In the genomic region with DNA sequence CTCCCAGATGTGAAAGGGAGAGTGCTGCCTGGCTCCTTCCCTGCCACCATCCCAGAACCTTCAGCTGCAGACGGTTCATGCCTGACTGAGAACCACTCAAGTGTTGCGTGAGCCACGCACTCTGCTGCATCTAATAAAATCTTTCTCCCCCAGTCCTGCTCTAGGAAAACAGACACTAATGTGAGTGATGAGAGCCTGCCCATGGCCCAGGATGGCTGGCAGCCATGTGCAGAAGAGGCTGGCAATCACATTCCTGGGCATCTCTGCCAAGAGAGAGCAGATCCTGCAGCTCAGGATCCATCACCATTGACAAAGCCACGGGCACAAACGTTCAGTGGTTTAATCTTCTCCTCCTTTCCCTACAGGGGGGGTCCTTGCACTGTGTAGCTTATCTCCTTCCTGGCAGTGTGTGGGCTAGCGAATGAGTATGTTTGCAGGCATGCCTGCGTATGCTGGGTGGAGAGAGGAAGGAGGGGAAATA, we compare ENCODE assay signal across 9 cellular contexts.
DNase-seq lines count a peak whose midpoint lies in the region; ATAC-seq, FAIRE-seq and TF ChIP-seq lines count a peak whose summit lies in the region.
"Had no signal": no experiment of that assay in that cellular context is flagged by ENCODE, and none has a peak within 500 bp of the region (broad histone marks: within the 10 kb centered on the region; RNA-seq: fewer than 3 reads in every experiment).

No MANE protein-coding gene starts in this region.

- no peaks in the 10 kb centered on the region for H3K79me2 ChIP-seq in OCI-LY7 (ENCODE audit: insufficient read depth, low read depth, low read length)

- H3K9me2 ChIP-seq in OCI-LY7 (ENCODE audit: insufficient read depth, low read length): no peaks in the 10 kb centered on the region

- H3K27ac ChIP-seq in A549: no peak overlapping the region
- no peak overlapping the region for H3K27ac ChIP-seq in OCI-LY7 (ENCODE audit: low read depth, low read length, poor library complexity, severe bottlenecking)

- no peak for TF ChIP-seq CTCF in A549 (IDR thresholded peaks at IDR 0.05)
- peak; percentile 56 for TF ChIP-seq CTCF in WI38 (IDR thresholded peaks at IDR 0.05; ENCODE audit: low read depth, low read length)
- no peak for TF ChIP-seq CTCF in OCI-LY7 (conservative IDR thresholded peaks at IDR 0.05; ENCODE audit: low read length)

- no TSS peak for BruUV-seq in OCI-LY7 (replicated peaks; lab: Mats Ljungman, UMichigan)

- no peak for TF ChIP-seq POLR2A in A549 (IDR thresholded peaks at IDR 0.05; ENCODE audit: low read length)

- POLR2A ChIA-PET in A549 (lab: Yijun Ruan, JAX): no interaction called here
- POLR2A ChIA-PET in OCI-LY7 (lab: Charles Lee): no interaction called here

- H3K4me2 ChIP-seq in A549 (no peak overlapping the region), OCI-LY7 (ENCODE audit: low read length) (no peak overlapping the region)

- H2AFZ ChIP-seq in OCI-LY7 (ENCODE audit: low read length): no peak overlapping the region

- intact Hi-C loops in OCI-LY7 (cut with micrococcal nuclease; ENCODE audit: unreplicated experiment): no loop called here

- TF ChIP-seq RAD21 in A549 (conservative IDR thresholded peaks at IDR 0.05 in 1 of 2, IDR thresholded peaks at IDR 0.05 in 1 of 2): peak; percentile 43 to 62; a peak in 4 of 5 replicates

- no peak for FAIRE-seq in A549 (lab: Jason Lieb, UNC)

- TF ChIP-seq EP300 in A549 (IDR thresholded peaks at IDR 0.05): no peak

- no peaks in the 10 kb centered on the region for H3K9me3 ChIP-seq in A549
- H3K9me3 ChIP-seq in OCI-LY7 (ENCODE audit: low read length): no peaks in the 10 kb centered on the region

- peak; percentile 4 to 47 for DNase-seq in A549 (ENCODE audit: low read depth in 1 of 2, low spot score in 1 of 2)
- DNase-seq in HCEC 1CT: peak; percentile 66
- peak; percentile 32 for DNase-seq in iPS-NIHi11 (ENCODE audit: low spot score)
- DNase-seq in OCI-LY7 (ENCODE audit: low spot score): no peak
- no peak for DNase-seq in cortex of kidney (lab: John Stamatoyannopoulos, UW)
- DNase-seq in stimulated activated naive CD4-positive, alpha-beta T cell treated with Interleukin-2 at 50 U/mL for 16 hours (lab: John Stamatoyannopoulos, UW): no peak
- DNase-seq: NCI-H748 treated with DMSO at 0.1 percent for 48 hours had no signal

- H3K4me1 ChIP-seq in A549: no peaks in the 10 kb centered on the region
- no peaks in the 10 kb centered on the region for H3K4me1 ChIP-seq in OCI-LY7 (ENCODE audit: insufficient read depth, low read length, poor library complexity, severe bottlenecking)

- H3K4me3 ChIP-seq in A549: no peak overlapping the region
- H3K4me3 ChIP-seq in WI38 (ENCODE audit: low read depth, low read length): no peak overlapping the region
- H3K4me3 ChIP-seq in OCI-LY7 (ENCODE audit: low read depth, low read length, poor library complexity, severe bottlenecking): no peak overlapping the region

- ATAC-seq in A549 (peak; percentile 30 to 94; a peak in 4 of 6 replicates), GM21723 (IDR thresholded peaks at IDR 0.05; ENCODE audit: unreplicated experiment) (no peak)

- CTCF ChIA-PET in A549 (lab: Yijun Ruan, JAX) (interaction anchor here (0.8 to 1.8 kb wide), 6 partner anchors 9 to 1469 kb away, joined by 3 to 5 read pairs (median 3); no protein-coding TSS in a partner anchor), OCI-LY7 (lab: Charles Lee; ENCODE audit: unreplicated experiment) (no interaction called here)

- H4K20me1 ChIP-seq in OCI-LY7 (ENCODE audit: insufficient read depth, low read length): no peaks in the 10 kb centered on the region

- no peaks in the 10 kb centered on the region for H3K36me3 ChIP-seq in OCI-LY7 (ENCODE audit: insufficient read depth, low read length)

- WGBS in A549 (ENCODE audit: missing lambda C conversion rate): 61% methylated on average over 7 of the region's 7 CpGs

TF ChIP-seq in A549, 52 proteins besides CTCF, POLR2A, EP300 and RAD21:
- TF ChIP-seq SMC3 (IDR thresholded peaks at IDR 0.05): peak; percentile 20; the same call in 1 of the 3 replicates
- TF ChIP-seq, protein P1, sequence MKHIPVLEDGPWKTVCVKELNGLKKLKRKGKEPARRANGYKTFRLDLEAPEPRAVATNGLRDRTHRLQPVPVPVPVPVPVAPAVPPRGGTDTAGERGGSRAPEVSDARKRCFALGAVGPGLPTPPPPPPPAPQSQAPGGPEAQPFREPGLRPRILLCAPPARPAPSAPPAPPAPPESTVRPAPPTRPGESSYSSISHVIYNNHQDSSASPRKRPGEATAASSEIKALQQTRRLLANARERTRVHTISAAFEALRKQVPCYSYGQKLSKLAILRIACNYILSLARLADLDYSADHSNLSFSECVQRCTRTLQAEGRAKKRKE (CRISPR knock-in tag; IDR thresholded peaks at IDR 0.05; ENCODE audit: low read depth): no peak

Comparison
In these comparisons a context has a peak if more than half of its experiments do, and no peak if none do; other contexts are left out.
1. DNase-seq: peak in A549 (2 of 2), HCEC 1CT (single experiment) and iPS-NIHi11 (single experiment); none in OCI-LY7 (single experiment), cortex of kidney (single experiment) and stimulated activated naive CD4-positive, alpha-beta T cell treated with Interleukin-2 at 50 U/mL for 16 hours (single experiment).